Comparison of ENCODE assay signal across 8 cellular contexts in genomic region chr5:148457183-148457620, GRCh38.
A peak's percentile ranks its signal among the peaks of the same experiment; 100 is the strongest.
DNase-seq lines count a peak whose midpoint lies in the region; ATAC-seq and TF ChIP-seq lines count a peak whose summit lies in the region.

No MANE protein-coding gene starts in this region.

- peak; percentile 83 for ATAC-seq in HG03354 (IDR thresholded peaks at IDR 0.05; ENCODE audit: poor library complexity, severe bottlenecking, unreplicated experiment)

- CTCF ChIA-PET in PC-9 (lab: Charles Lee): no interaction called here

- H3K27me3 ChIP-seq in cardiac muscle cell: no peaks in the 10 kb centered on the region
- no peaks in the 10 kb centered on the region for H3K27me3 ChIP-seq in PC-9 (ENCODE audit: insufficient read depth, low read depth)
- H3K27me3 ChIP-seq in prostate gland (replicated peaks; ENCODE audit: insufficient read depth): no peaks in the 10 kb centered on the region
- H3K27me3 ChIP-seq in sigmoid colon: no peaks in the 10 kb centered on the region

- H2AFZ ChIP-seq in PC-9: no peak overlapping the region

- TF ChIP-seq EP300 in sigmoid colon (IDR thresholded peaks at IDR 0.05): no peak

- H3F3A ChIP-seq in PC-9 (ENCODE audit: insufficient read depth, low read depth): no peaks in the 10 kb centered on the region

- H3K27ac ChIP-seq in cardiac muscle cell (no peak overlapping the region), PC-9 (no peak overlapping the region), prostate gland (no peak overlapping the region), sigmoid colon (no peak overlapping the region)

- H3K4me3 ChIP-seq in cardiac muscle cell (no peak overlapping the region), PC-9 (no peak overlapping the region), prostate gland (no peak overlapping the region), sigmoid colon (no peak overlapping the region)

- DNase-seq in cardiac muscle cell (ENCODE audit: low read depth in 1 of 2, low spot score in 1 of 2): peak in 1 of 2 donors; percentile 30
- no peak for DNase-seq in cardiac septum (ENCODE audit: low spot score)
- no peak for DNase-seq in PC-9
- DNase-seq in germinal center (ENCODE audit: low spot score): peak; percentile 37
- no peak for DNase-seq in prostate gland (ENCODE audit: low spot score)
- DNase-seq in Ammon's horn (ENCODE audit: low spot score): no peak
- no peak for DNase-seq in sigmoid colon

- no peaks in the 10 kb centered on the region for H4K20me1 ChIP-seq in PC-9 (ENCODE audit: insufficient read depth)

- H3K79me2 ChIP-seq in PC-9 (ENCODE audit: low read depth): no peaks in the 10 kb centered on the region

- no peak overlapping the region for H3K4me2 ChIP-seq in PC-9

- TF ChIP-seq CTCF in cardiac muscle cell (IDR thresholded peaks at IDR 0.05; ENCODE audit: low read depth, low read length) (peak; percentile 34), PC-9 (conservative IDR thresholded peaks at IDR 0.05) (peak; percentile 46), prostate gland (IDR thresholded peaks at IDR 0.05) (peak in 1 of 4 experiments; percentile 9), sigmoid colon (IDR thresholded peaks at IDR 0.05) (no peak)

- no peak for TF ChIP-seq POLR2A in prostate gland (IDR thresholded peaks at IDR 0.05)
- TF ChIP-seq POLR2A in sigmoid colon (IDR thresholded peaks at IDR 0.05): no peak

- POLR2A ChIA-PET in PC-9 (lab: Charles Lee; ENCODE audit: unreplicated experiment): no interaction called here

- 42% methylated on average over 5 of the region's 5 CpGs for WGBS in prostate gland
- WGBS in sigmoid colon, 2 donors: 62 to 79% methylated on average over 5 of the region's 5 CpGs

- no peaks in the 10 kb centered on the region for H3K9me3 ChIP-seq in cardiac muscle cell (ENCODE audit: low read depth)
- no peaks in the 10 kb centered on the region for H3K9me3 ChIP-seq in PC-9 (ENCODE audit: insufficient read depth, low read depth)
- no peaks in the 10 kb centered on the region for H3K9me3 ChIP-seq in prostate gland
- H3K9me3 ChIP-seq in sigmoid colon: no peaks in the 10 kb centered on the region

- H3K36me3 ChIP-seq in cardiac muscle cell (no peaks in the 10 kb centered on the region), PC-9 (ENCODE audit: low read depth) (no peaks in the 10 kb centered on the region), prostate gland (no peaks in the 10 kb centered on the region), sigmoid colon (no peaks in the 10 kb centered on the region)

- intact Hi-C loops in cardiac septum (cut with DNase I): no loop called here
- intact Hi-C loops in PC-9 (cut with micrococcal nuclease; ENCODE audit: unreplicated experiment): no loop called here
- intact Hi-C loops in prostate gland (cut with DNase I): no loop called here
- intact Hi-C loops in sigmoid colon (cut with DNase I): no loop called here

- no TSS peak for BruUV-seq in PC-9 (replicated peaks; lab: Mats Ljungman, UMichigan)

- no peaks in the 10 kb centered on the region; the same call in 1 of the 2 replicates for H3K9me2 ChIP-seq in PC-9 (ENCODE audit: insufficient read depth)

- H3K4me1 ChIP-seq in cardiac muscle cell (ENCODE audit: low read depth): peaks cover 34% of the 10 kb centered on the region
- H3K4me1 ChIP-seq in PC-9 (replicated peaks; ENCODE audit: insufficient read depth): no peaks in the 10 kb centered on the region
- no peaks in the 10 kb centered on the region for H3K4me1 ChIP-seq in prostate gland (replicated peaks)
- H3K4me1 ChIP-seq in sigmoid colon: peaks cover 0 to 6% (median 0%) of the 10 kb centered on the region in 4 donors

Comparison
In these comparisons a context has a peak if more than half of its experiments do, and no peak if none do; other contexts are left out.
1. CTCF ChIP-seq: peak in cardiac muscle cell (single experiment) and PC-9 (single experiment); none in sigmoid colon (0 of 4).